1 cellular context compared by ENCODE assay signal in the genomic region with DNA sequence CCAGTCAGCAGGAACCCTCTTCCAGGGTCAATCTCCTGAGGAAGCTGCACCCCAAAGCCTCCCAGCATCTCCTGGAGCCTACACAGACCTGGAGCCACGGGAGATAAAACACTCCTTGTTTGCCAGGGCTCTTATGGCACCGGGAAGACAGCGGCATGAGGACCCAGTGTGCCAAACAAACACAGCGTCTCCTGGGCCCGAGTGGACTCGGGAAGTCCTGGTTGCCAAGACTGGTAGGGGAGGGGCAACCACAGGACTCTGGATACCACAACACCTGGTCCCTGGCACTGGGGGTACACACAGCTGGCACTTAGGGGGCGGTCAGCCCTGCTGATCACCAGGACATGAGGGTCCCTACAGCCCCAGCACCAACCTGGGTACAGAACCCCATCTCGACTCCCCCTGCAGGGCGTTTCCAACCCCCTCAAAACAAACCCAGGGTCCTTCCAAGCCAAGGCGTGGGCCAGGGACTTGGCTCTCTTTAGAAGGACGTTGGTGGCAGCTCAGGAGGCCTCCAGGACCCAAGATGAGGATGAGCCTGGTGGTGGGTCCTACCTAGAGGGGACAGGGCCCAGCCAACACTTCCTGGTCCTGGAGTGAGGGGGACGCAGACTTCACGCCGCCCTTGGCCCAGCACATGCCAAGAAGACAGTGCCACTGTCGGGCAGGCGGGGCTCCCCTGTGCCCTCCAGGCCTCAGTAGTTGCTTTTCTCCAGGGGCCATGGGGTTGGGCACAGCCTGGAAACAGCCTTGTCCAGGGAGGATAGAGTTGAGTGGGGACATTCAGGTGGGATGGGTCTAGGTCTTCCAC.
TF ChIP-seq lines count a peak whose summit lies in the region.

No MANE protein-coding gene starts in this region.

TF ChIP-seq in H1, 55 proteins besides CTCF, POLR2A, EP300 and RAD21 (continued from another document):
- TF ChIP-seq YY1 (IDR thresholded peaks at IDR 0.05; ENCODE audit: low read depth, low read length) (no peak), HDAC6 (IDR thresholded peaks at IDR 0.05; ENCODE audit: low read depth, low read length) (no peak), CREB1 (IDR thresholded peaks at IDR 0.05) (no peak), TAF1 (IDR thresholded peaks at IDR 0.05; ENCODE audit: low read depth, low read length) (no peak), SAP30 (IDR thresholded peaks at IDR 0.05; ENCODE audit: insufficient read depth, insufficient replicate concordance, low read length) (no peak), BRCA1 (IDR thresholded peaks at IDR 0.05; ENCODE audit: low read depth, low read length) (no peak)
